Comparison of ENCODE assay signal across 15 cellular contexts in the genomic region with DNA sequence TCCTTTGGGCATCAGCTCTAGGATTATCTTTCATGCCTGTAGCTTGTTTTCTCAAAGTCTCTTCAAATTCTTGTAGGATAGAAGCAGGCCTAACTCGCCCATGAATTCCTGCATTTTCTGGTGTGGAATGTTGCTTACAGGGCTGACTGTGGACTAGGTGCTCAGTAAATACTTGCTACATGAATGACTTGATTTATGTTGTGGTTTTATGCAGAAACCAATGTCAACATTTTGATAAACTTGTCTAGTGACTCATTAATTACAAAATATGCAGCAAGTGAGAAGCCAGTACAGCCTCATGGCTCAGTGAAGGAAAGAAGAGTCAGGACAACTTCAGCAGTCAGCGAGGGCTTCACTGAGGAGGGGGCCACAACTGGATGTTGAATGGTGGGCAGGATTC.
DNase-seq lines count a peak whose midpoint lies in the region; ATAC-seq, FAIRE-seq and TF ChIP-seq lines count a peak whose summit lies in the region.
"Had no signal": no experiment of that assay in that cellular context is flagged by ENCODE, and none has a peak within 500 bp of the region (broad histone marks: within the 10 kb centered on the region; RNA-seq: fewer than 3 reads in every experiment).

No MANE protein-coding gene starts in this region.

- DNase-seq in AG04450 (ENCODE audit: low read depth, low spot score) (peak; percentile 54), HTR-8/SVneo (ENCODE audit: insufficient read length, low spot score) (peak; percentile 69), adipocyte (ENCODE audit: low read depth) (peak; percentile 52), hepatic stellate cell (ENCODE audit: low spot score) (peak; percentile 46), OCI-M1 (lab: John Stamatoyannopoulos, UW) (no peak), NCI-H2107 (lab: John Stamatoyannopoulos, UW) (no peak)
- DNase-seq: C1 segment of cervical spinal cord, cerebellar nuclear complex, heart right ventricle, NCI-H1436 treated with DMSO at 0.1 percent for 48 hours, Peyer's patch, retina had no signal

- no peaks in the 10 kb centered on the region for H3K36me3 ChIP-seq in adipocyte (ENCODE audit: control insufficient read depth, insufficient read depth, low read length, severe bottlenecking)
- H3K36me3 ChIP-seq: heart right ventricle, Peyer's patch had no signal

- H3K27me3 ChIP-seq in AG04450 (ENCODE audit: control insufficient read depth, insufficient read depth, low read length) (no peaks in the 10 kb centered on the region), adipocyte (replicated peaks; ENCODE audit: control insufficient read depth, insufficient read depth, low read length) (peaks cover 3% of the 10 kb centered on the region)
- H3K27me3 ChIP-seq: Peyer's patch had no signal

- TF ChIP-seq CTCF in AG04450 (IDR thresholded peaks at IDR 0.05; ENCODE audit: low read depth, low read length): no peak

- H3K9ac ChIP-seq in adipocyte (ENCODE audit: low read length): no peak overlapping the region

- peak; percentile 82 for FAIRE-seq in HTR-8/SVneo (lab: Jason Lieb, UNC)

- POLR2A ChIA-PET in AG04450 (lab: Yijun Ruan, JAX): interaction anchor here (0.6 to 1.2 kb wide), 2 partner anchors 9 to 58 kb away, joined by 3 to 8 read pairs; no protein-coding TSS in a partner anchor

- no peak for ATAC-seq in HG03196 (IDR thresholded peaks at IDR 0.05; ENCODE audit: unreplicated experiment)
- ATAC-seq in HG02870 (IDR thresholded peaks at IDR 0.05; ENCODE audit: unreplicated experiment): no peak
- ATAC-seq: heart right ventricle had no signal

- H3K4me3 ChIP-seq in AG04450 (ENCODE audit: low read depth, low read length) (no peak overlapping the region), adipocyte (ENCODE audit: low read length) (no peak overlapping the region)
- H3K4me3 ChIP-seq: heart right ventricle, Peyer's patch had no signal

- H3K27ac ChIP-seq in AG04450 (ENCODE audit: low read depth, low read length): no peak overlapping the region
- H3K27ac ChIP-seq: heart right ventricle, Peyer's patch, VCaP had no signal

- CTCF ChIA-PET in AG04450 (lab: Charles Lee): no interaction called here

- peaks cover 14% of the 10 kb centered on the region for H3K4me1 ChIP-seq in adipocyte (ENCODE audit: control insufficient read depth, insufficient read depth, low read length)
- H3K4me1 ChIP-seq: heart right ventricle, Peyer's patch had no signal

- H3K9me3 ChIP-seq in AG04450 (ENCODE audit: control insufficient read depth, insufficient read depth, low read length): no peaks in the 10 kb centered on the region
- H3K9me3 ChIP-seq in adipocyte (ENCODE audit: control insufficient read depth, low read length): peaks cover 7% of the 10 kb centered on the region
- H3K9me3 ChIP-seq: Peyer's patch had no signal

Comparison
In these comparisons a context has a peak if more than half of its experiments do, and no peak if none do; other contexts are left out.
1. DNase-seq: peak in AG04450 (single experiment), HTR-8/SVneo (single experiment), adipocyte (single experiment) and hepatic stellate cell (single experiment); none in OCI-M1 (single experiment) and NCI-H2107 (single experiment).